ENCODE assay signal across 10 cellular contexts in the genomic region with DNA sequence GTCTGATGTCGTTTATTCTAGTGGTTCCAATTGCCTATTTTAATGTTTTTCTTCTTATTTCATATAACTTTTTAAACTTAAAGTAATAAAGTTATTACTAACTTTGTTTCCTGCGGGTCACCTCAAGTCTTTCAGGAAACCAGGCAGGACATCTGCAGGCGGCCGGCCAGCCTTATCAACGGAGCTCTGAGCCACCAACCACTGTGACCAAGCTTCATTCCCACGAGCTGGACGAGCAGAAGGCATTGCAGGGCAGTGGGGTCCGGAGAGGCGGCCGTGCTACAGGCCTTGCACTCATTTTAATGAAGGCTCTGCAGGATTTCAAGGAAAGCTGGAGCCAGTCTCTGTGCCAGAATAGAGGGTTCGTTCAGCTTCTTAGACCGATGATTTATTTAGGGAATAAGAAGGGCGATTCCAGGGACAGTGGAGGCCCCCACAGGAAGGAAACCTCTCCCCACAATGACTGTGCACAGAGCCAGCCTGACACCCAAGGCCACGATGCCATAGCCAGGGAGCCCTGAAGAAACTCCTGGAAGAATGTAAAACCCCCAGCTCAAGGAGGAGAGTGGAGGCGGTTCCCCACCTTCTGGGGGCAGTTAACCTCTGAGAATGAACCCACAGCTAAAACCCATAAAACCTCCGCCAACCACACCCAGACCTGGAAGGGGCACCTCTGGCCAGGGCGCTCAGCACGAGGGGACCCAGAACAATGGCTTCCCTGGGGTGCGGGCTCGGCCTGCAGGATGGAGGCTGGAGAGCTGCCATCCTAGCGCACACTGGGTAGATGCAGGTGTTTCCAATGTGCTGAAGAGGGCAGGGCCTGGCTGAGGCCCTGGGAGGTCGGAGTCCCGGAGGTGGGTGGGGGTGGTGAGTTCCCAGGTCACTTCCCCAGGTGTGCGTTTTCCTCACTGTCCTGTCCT.
DNase-seq lines count a peak whose midpoint lies in the region; ATAC-seq and TF ChIP-seq lines count a peak whose summit lies in the region.
"Had no signal": no experiment of that assay in that cellular context is flagged by ENCODE, and none has a peak within 500 bp of the region (broad histone marks: within the 10 kb centered on the region; RNA-seq: fewer than 3 reads in every experiment).

No MANE protein-coding gene starts in this region.

- CTCF ChIA-PET in WTC11 (lab: Charles Lee) (no interaction called here), mammary epithelial cell (lab: Charles Lee; ENCODE audit: low non-redundant PET) (no interaction called here)

- no TSS peak for BruUV-seq in mammary epithelial cell (replicated peaks; lab: Mats Ljungman, UMichigan)

- no peaks in the 10 kb centered on the region for H3K27me3 ChIP-seq in BLaER1
- no peaks in the 10 kb centered on the region for H3K27me3 ChIP-seq in GM23338 (ENCODE audit: insufficient read depth)
- H3K27me3 ChIP-seq in lower lobe of right lung (ENCODE audit: low read depth) = no peaks in the 10 kb centered on the region
- H3K27me3 ChIP-seq in GM23248 (replicated peaks; ENCODE audit: insufficient read depth) = no peaks in the 10 kb centered on the region
- no peaks in the 10 kb centered on the region for H3K27me3 ChIP-seq in mammary epithelial cell (ENCODE audit: insufficient read depth, low read length)

- H3K4me3 ChIP-seq in BLaER1 (peak overlapping the region; percentile 43), GM23338 (no peak overlapping the region), lower lobe of right lung (no peak overlapping the region), GM23248 (no peak overlapping the region), mammary epithelial cell (replicated peaks in 1 of 3; ENCODE audit: insufficient read depth in 1 of 3, low read depth in 2 of 3, low read length in 3 of 3) (no peak overlapping the region)

- ATAC-seq in GM23338 = peak; percentile 40
- ATAC-seq in WTC11 = no peak; the same call in 1 of the 2 replicates
- ATAC-seq in lower lobe of right lung = no peak

- no peak overlapping the region for H3K4me3 Mint-ChIP-seq in GM23338
- no peak overlapping the region for H3K4me3 Mint-ChIP-seq in WTC11

- H3K9me2 ChIP-seq in GM23338 (ENCODE audit: insufficient read depth) (no peaks in the 10 kb centered on the region), GM23248 (ENCODE audit: insufficient read depth) (no peaks in the 10 kb centered on the region)

- no peak for DNase-seq in GM23338 (ENCODE audit: low spot score)
- no peak for DNase-seq in WTC11 (ENCODE audit: low spot score)
- DNase-seq in lower lobe of right lung = no peak
- DNase-seq in GM23248 = no peak
- no peak for DNase-seq in MV-4-11 (lab: John Stamatoyannopoulos, UW)
- no peak for DNase-seq in SHP77 (lab: John Stamatoyannopoulos, UW)
- DNase-seq in mammary epithelial cell = no peak
- DNase-seq: Caco-2 had no signal

- H4K20me1 ChIP-seq in BLaER1 (peaks cover 98% of the 10 kb centered on the region), GM23338 (replicated peaks; ENCODE audit: insufficient read depth) (peaks cover 8% of the 10 kb centered on the region; the same call in 1 of the 2 replicates), GM23248 (ENCODE audit: insufficient read depth) (no peaks in the 10 kb centered on the region), mammary epithelial cell (ENCODE audit: insufficient read depth, low read length) (no peaks in the 10 kb centered on the region)

- WGBS in GM23248 (ENCODE audit: low coverage in 1 of 2, low lambda C conversion rate in 2 of 2, missing lambda C conversion rate in 2 of 2), 2 experiments = 73 to 74% methylated on average over 24 of the region's 24 CpGs
- 85% methylated on average over 23 of the region's 24 CpGs for WGBS in mammary epithelial cell (ENCODE audit: low coverage, missing lambda C conversion rate)

- no peak for TF ChIP-seq CTCF in GM23338 (conservative IDR thresholded peaks at IDR 0.05; ENCODE audit: low read depth in 2 of 2)
- no peak for TF ChIP-seq CTCF in WTC11 (IDR thresholded peaks at IDR 0.05)
- TF ChIP-seq CTCF in lower lobe of right lung (IDR thresholded peaks at IDR 0.05) = no peak
- no peak for TF ChIP-seq CTCF in mammary epithelial cell (conservative IDR thresholded peaks at IDR 0.05 in 1 of 2, IDR thresholded peaks at IDR 0.05 in 1 of 2; ENCODE audit: extremely low read depth in 1 of 2, insufficient read depth in 1 of 2, low read depth in 1 of 2, low read length in 2 of 2)

- intact Hi-C loops in lower lobe of right lung (cut with DNase I) = no loop called here
- intact Hi-C loops in mammary epithelial cell (cut with micrococcal nuclease) = no loop called here

- peaks cover 31% of the 10 kb centered on the region for H3K36me3 ChIP-seq in BLaER1
- no peaks in the 10 kb centered on the region for H3K36me3 ChIP-seq in GM23338 (ENCODE audit: insufficient read depth)
- H3K36me3 ChIP-seq in lower lobe of right lung = peaks cover 3% of the 10 kb centered on the region
- H3K36me3 ChIP-seq in GM23248 (ENCODE audit: low read depth) = no peaks in the 10 kb centered on the region
- H3K36me3 ChIP-seq in mammary epithelial cell (ENCODE audit: insufficient read depth, low read length) = no peaks in the 10 kb centered on the region

- in situ Hi-C loops in GM23248 (cut with MboI) = no loop called here
- in situ Hi-C loops in mammary epithelial cell (cut with MboI; ENCODE audit: low sequenced_read_pairs in 2 of 2) = no loop called here

- H3K9me3 ChIP-seq in BLaER1 (no peaks in the 10 kb centered on the region), lower lobe of right lung (no peaks in the 10 kb centered on the region), GM23248 (ENCODE audit: low read depth) (no peaks in the 10 kb centered on the region), mammary epithelial cell (replicated peaks; ENCODE audit: insufficient read depth, low read length) (no peaks in the 10 kb centered on the region)
- H3K9me3 ChIP-seq: Caco-2 had no signal

- peaks cover 6% of the 10 kb centered on the region for H3K4me1 Mint-ChIP-seq in GM23338
- H3K4me1 Mint-ChIP-seq in WTC11 = peaks cover 4% of the 10 kb centered on the region

- H3K4me1 ChIP-seq in BLaER1 (peaks cover 100% of the 10 kb centered on the region), GM23338 (ENCODE audit: insufficient read depth) (no peaks in the 10 kb centered on the region), lower lobe of right lung (peaks cover 33% of the 10 kb centered on the region), GM23248 (ENCODE audit: insufficient read depth) (peaks cover 11% of the 10 kb centered on the region; the same call in 1 of the 2 replicates), mammary epithelial cell (ENCODE audit: insufficient read depth, low read length) (no peaks in the 10 kb centered on the region)
- H3K4me1 ChIP-seq: Caco-2 had no signal

- peak overlapping the region; percentile 61 for H3K27ac ChIP-seq in BLaER1
- peak overlapping the region; percentile 39; the same call in 1 of the 2 replicates for H3K27ac ChIP-seq in GM23338 (ENCODE audit: low read depth)
- peak overlapping the region; percentile 31 for H3K27ac ChIP-seq in lower lobe of right lung
- no peak overlapping the region for H3K27ac ChIP-seq in GM23248
- no peak overlapping the region for H3K27ac ChIP-seq in mammary epithelial cell (ENCODE audit: insufficient read depth, low read depth, low read length)
- H3K27ac ChIP-seq: VCaP had no signal

- H3K27ac Mint-ChIP-seq in GM23338 (no peak overlapping the region), WTC11 (no peak overlapping the region)

- H3K36me3 Mint-ChIP-seq in GM23338 (ENCODE audit: low read depth) (no peaks in the 10 kb centered on the region; the same call in 2 of the 3 replicates), WTC11 (no peaks in the 10 kb centered on the region)

- H2AFZ ChIP-seq in GM23338 (no peak overlapping the region), GM23248 (no peak overlapping the region), mammary epithelial cell (ENCODE audit: low read depth, low read length) (no peak overlapping the region)

- H3K79me2 ChIP-seq in GM23338 (replicated peaks; ENCODE audit: insufficient read depth) (no peaks in the 10 kb centered on the region; the same call in none of the 2 replicates), GM23248 (ENCODE audit: insufficient read depth) (peaks cover 100% of the 10 kb centered on the region), mammary epithelial cell (ENCODE audit: insufficient read depth, low read length) (peaks cover 1% of the 10 kb centered on the region)

- peak overlapping the region; percentile 69 for H3K9ac ChIP-seq in BLaER1
- H3K9ac ChIP-seq in GM23248 = no peak overlapping the region
- H3K9ac ChIP-seq in mammary epithelial cell (ENCODE audit: insufficient read depth, low read length) = no peak overlapping the region

- dilution Hi-C loops in mammary epithelial cell (cut with HindIII; ENCODE audit: low sequenced_read_pairs) = loop anchor here (5.0 kb wide), 4 partner anchors 55 to 110 kb away; no protein-coding TSS in a partner anchor

- peak overlapping the region; percentile 90 for H3K4me2 ChIP-seq in BLaER1
- H3K4me2 ChIP-seq in GM23338 = no peak overlapping the region
- H3K4me2 ChIP-seq in GM23248 (ENCODE audit: unreplicated experiment) = no peak overlapping the region
- H3K4me2 ChIP-seq in mammary epithelial cell (ENCODE audit: insufficient read depth, low read depth, low read length) = no peak overlapping the region

- POLR2A ChIA-PET in WTC11 (lab: Charles Lee) = no interaction called here

- H3K27me3 Mint-ChIP-seq in GM23338 (ENCODE audit: insufficient read depth, low read depth, poor library complexity) (peaks cover 18% of the 10 kb centered on the region), WTC11 (ENCODE audit: low read depth) (no peaks in the 10 kb centered on the region)

- peaks cover 4% of the 10 kb centered on the region for H3F3A ChIP-seq in GM23338 (replicated peaks; ENCODE audit: low read depth)
- H3F3A ChIP-seq in GM23248 (ENCODE audit: insufficient read depth) = peaks cover 9% of the 10 kb centered on the region

- H3K9me3 Mint-ChIP-seq in GM23338 (no peaks in the 10 kb centered on the region; the same call in 2 of the 3 replicates), WTC11 (no peaks in the 10 kb centered on the region)

TF ChIP-seq in GM23338, 12 proteins besides CTCF, POLR2A, EP300 and RAD21 (continues in another document):
- TF ChIP-seq POLR2AphosphoS5 (IDR thresholded peaks at IDR 0.05; ENCODE audit: low read depth) = no peak

TF ChIP-seq in WTC11, 78 proteins besides CTCF, POLR2A, EP300 and RAD21 (continues in another document):
- TF ChIP-seq ZNF423 (CRISPR knock-in tag; IDR thresholded peaks at IDR 0.05) = peak; percentile 74
- no peak for TF ChIP-seq USF1 (CRISPR knock-in tag; IDR thresholded peaks at IDR 0.05)
- no peak for TF ChIP-seq SOX15 (CRISPR knock-in tag; IDR thresholded peaks at IDR 0.05)
- TF ChIP-seq ZNF317 (CRISPR knock-in tag; IDR thresholded peaks at IDR 0.05; ENCODE audit: borderline replicate concordance, low read depth) = no peak

Comparison
In these comparisons a context has a peak if more than half of its experiments do, and no peak if none do; other contexts are left out.
1. H3K27ac ChIP-seq: peak in BLaER1 (single experiment), GM23338 (single experiment) and lower lobe of right lung (single experiment); none in GM23248 (single experiment) and mammary epithelial cell (single experiment).